Comparison of ENCODE assay signal across 1 cellular context in the genomic region with DNA sequence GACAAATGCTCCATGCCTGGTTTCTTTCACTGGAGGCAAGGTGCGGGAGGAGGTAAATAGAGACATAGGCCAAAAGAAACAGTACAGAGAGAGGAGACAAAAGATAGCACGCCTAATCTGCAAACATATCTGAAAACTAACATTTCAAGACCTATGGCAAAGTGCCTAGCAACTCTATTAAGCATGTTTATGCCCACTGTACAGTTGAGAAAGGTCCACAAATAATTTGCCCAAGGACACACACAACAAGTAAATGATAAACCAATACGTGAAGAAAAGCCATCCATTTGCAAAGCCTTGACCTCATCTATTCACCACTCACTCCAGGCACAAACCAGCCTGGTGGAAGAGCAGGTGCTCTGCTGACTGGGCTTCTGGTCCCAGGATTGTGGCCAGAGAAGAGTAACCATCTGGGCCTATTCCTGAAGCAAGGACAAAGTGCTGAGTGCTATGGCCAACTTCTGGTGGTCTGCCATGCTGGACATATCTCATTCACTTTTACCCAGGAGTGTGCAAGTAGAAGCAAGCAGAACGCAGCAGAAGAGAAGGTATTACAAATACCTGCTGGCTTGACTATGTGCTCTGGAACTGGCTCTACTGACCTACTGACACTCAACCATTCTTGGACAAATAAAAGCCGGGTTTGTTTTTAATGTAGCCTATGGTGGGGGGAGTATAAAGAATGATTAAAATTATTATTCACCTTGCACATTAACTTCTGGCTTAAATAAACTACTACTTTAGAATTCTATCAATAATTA.
TF ChIP-seq lines count a peak whose summit lies in the region.

No MANE protein-coding gene starts in this region.

TF ChIP-seq in HepG2, 621 proteins besides CTCF, POLR2A, EP300 and RAD21 (continued from another document and continues in another):
- TF ChIP-seq, protein P1, sequence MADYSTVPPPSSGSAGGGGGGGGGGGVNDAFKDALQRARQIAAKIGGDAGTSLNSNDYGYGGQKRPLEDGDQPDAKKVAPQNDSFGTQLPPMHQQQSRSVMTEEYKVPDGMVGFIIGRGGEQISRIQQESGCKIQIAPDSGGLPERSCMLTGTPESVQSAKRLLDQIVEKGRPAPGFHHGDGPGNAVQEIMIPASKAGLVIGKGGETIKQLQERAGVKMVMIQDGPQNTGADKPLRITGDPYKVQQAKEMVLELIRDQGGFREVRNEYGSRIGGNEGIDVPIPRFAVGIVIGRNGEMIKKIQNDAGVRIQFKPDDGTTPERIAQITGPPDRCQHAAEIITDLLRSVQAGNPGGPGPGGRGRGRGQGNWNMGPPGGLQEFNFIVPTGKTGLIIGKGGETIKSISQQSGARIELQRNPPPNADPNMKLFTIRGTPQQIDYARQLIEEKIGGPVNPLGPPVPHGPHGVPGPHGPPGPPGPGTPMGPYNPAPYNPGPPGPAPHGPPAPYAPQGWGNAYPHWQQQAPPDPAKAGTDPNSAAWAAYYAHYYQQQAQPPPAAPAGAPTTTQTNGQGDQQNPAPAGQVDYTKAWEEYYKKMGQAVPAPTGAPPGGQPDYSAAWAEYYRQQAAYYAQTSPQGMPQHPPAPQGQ (CRISPR knock-in tag; IDR thresholded peaks at IDR 0.05; ENCODE audit: borderline replicate concordance), result no peak
- TF ChIP-seq ATM (IDR thresholded peaks at IDR 0.05; ENCODE audit: borderline replicate concordance) (no peak), SOX5 (CRISPR knock-in tag; IDR thresholded peaks at IDR 0.05; ENCODE audit: borderline replicate concordance) (peak; percentile 22; the same call in 1 of the 2 replicates), ZFP36L1 (CRISPR knock-in tag; IDR thresholded peaks at IDR 0.05) (0 out of 2 replicates have a peak, but pooled peaks have one; percentile 28), BCL6 (CRISPR knock-in tag; IDR thresholded peaks at IDR 0.05) (peak; percentile 56; the same call in 1 of the 2 replicates), ZNF557 (CRISPR knock-in tag; IDR thresholded peaks at IDR 0.05) (no peak), NKX3-1 (CRISPR knock-in tag; IDR thresholded peaks at IDR 0.05) (no peak), ZNF83 (CRISPR knock-in tag; IDR thresholded peaks at IDR 0.05; ENCODE audit: borderline replicate concordance) (no peak), NR2F6 (IDR thresholded peaks at IDR 0.05) (peak; percentile 28; the same call in 1 of the 2 replicates), NR2F6 (CRISPR knock-in tag; IDR thresholded peaks at IDR 0.05) (0 out of 2 replicates have a peak, but pooled peaks have one; percentile 30), ZBTB1 (CRISPR knock-in tag; IDR thresholded peaks at IDR 0.05; ENCODE audit: borderline replicate concordance) (no peak), FOXM1 (CRISPR knock-in tag; IDR thresholded peaks at IDR 0.05) (no peak), FOXA3 (CRISPR knock-in tag; IDR thresholded peaks at IDR 0.05) (peak; percentile 41; the same call in 1 of the 2 replicates)
- TF ChIP-seq, protein P2, sequence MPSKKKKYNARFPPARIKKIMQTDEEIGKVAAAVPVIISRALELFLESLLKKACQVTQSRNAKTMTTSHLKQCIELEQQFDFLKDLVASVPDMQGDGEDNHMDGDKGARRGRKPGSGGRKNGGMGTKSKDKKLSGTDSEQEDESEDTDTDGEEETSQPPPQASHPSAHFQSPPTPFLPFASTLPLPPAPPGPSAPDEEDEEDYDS (CRISPR knock-in tag; IDR thresholded peaks at IDR 0.05), result 0 out of 2 replicates have a peak, but pooled peaks have one; percentile 11
- TF ChIP-seq, protein P3, sequence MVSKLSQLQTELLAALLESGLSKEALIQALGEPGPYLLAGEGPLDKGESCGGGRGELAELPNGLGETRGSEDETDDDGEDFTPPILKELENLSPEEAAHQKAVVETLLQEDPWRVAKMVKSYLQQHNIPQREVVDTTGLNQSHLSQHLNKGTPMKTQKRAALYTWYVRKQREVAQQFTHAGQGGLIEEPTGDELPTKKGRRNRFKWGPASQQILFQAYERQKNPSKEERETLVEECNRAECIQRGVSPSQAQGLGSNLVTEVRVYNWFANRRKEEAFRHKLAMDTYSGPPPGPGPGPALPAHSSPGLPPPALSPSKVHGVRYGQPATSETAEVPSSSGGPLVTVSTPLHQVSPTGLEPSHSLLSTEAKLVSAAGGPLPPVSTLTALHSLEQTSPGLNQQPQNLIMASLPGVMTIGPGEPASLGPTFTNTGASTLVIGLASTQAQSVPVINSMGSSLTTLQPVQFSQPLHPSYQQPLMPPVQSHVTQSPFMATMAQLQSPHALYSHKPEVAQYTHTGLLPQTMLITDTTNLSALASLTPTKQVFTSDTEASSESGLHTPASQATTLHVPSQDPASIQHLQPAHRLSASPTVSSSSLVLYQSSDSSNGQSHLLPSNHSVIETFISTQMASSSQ (IDR thresholded peaks at IDR 0.05; ENCODE audit: low read depth), result peak; percentile 51; the same call in 1 of the 2 replicates
- TF ChIP-seq, protein P3 (CRISPR knock-in tag; IDR thresholded peaks at IDR 0.05; ENCODE audit: borderline replicate concordance), result peak; percentile 64; the same call in 1 of the 2 replicates
- TF ChIP-seq, protein P4, sequence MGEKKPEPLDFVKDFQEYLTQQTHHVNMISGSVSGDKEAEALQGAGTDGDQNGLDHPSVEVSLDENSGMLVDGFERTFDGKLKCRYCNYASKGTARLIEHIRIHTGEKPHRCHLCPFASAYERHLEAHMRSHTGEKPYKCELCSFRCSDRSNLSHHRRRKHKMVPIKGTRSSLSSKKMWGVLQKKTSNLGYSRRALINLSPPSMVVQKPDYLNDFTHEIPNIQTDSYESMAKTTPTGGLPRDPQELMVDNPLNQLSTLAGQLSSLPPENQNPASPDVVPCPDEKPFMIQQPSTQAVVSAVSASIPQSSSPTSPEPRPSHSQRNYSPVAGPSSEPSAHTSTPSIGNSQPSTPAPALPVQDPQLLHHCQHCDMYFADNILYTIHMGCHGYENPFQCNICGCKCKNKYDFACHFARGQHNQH (CRISPR knock-in tag; IDR thresholded peaks at IDR 0.05), result no peak
- TF ChIP-seq, protein P5, sequence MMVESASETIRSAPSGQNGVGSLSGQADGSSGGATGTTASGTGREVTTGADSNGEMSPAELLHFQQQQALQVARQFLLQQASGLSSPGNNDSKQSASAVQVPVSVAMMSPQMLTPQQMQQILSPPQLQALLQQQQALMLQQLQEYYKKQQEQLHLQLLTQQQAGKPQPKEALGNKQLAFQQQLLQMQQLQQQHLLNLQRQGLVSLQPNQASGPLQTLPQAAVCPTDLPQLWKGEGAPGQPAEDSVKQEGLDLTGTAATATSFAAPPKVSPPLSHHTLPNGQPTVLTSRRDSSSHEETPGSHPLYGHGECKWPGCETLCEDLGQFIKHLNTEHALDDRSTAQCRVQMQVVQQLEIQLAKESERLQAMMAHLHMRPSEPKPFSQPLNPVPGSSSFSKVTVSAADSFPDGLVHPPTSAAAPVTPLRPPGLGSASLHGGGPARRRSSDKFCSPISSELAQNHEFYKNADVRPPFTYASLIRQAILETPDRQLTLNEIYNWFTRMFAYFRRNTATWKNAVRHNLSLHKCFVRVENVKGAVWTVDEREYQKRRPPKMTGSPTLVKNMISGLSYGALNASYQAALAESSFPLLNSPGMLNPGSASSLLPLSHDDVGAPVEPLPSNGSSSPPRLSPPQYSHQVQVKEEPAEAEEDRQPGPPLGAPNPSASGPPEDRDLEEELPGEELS (CRISPR knock-in tag; IDR thresholded peaks at IDR 0.05), result peak; percentile 62
- TF ChIP-seq, protein P6, sequence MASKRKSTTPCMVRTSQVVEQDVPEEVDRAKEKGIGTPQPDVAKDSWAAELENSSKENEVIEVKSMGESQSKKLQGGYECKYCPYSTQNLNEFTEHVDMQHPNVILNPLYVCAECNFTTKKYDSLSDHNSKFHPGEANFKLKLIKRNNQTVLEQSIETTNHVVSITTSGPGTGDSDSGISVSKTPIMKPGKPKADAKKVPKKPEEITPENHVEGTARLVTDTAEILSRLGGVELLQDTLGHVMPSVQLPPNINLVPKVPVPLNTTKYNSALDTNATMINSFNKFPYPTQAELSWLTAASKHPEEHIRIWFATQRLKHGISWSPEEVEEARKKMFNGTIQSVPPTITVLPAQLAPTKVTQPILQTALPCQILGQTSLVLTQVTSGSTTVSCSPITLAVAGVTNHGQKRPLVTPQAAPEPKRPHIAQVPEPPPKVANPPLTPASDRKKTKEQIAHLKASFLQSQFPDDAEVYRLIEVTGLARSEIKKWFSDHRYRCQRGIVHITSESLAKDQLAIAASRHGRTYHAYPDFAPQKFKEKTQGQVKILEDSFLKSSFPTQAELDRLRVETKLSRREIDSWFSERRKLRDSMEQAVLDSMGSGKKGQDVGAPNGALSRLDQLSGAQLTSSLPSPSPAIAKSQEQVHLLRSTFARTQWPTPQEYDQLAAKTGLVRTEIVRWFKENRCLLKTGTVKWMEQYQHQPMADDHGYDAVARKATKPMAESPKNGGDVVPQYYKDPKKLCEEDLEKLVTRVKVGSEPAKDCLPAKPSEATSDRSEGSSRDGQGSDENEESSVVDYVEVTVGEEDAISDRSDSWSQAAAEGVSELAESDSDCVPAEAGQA (IDR thresholded peaks at IDR 0.05; ENCODE audit: low read depth), result no peak
- TF ChIP-seq, protein P6 (CRISPR knock-in tag; IDR thresholded peaks at IDR 0.05; ENCODE audit: borderline replicate concordance), result no peak
- TF ChIP-seq, protein P7, sequence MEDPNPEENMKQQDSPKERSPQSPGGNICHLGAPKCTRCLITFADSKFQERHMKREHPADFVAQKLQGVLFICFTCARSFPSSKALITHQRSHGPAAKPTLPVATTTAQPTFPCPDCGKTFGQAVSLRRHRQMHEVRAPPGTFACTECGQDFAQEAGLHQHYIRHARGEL (CRISPR knock-in tag; IDR thresholded peaks at IDR 0.05), result no peak
- TF ChIP-seq, protein P8, sequence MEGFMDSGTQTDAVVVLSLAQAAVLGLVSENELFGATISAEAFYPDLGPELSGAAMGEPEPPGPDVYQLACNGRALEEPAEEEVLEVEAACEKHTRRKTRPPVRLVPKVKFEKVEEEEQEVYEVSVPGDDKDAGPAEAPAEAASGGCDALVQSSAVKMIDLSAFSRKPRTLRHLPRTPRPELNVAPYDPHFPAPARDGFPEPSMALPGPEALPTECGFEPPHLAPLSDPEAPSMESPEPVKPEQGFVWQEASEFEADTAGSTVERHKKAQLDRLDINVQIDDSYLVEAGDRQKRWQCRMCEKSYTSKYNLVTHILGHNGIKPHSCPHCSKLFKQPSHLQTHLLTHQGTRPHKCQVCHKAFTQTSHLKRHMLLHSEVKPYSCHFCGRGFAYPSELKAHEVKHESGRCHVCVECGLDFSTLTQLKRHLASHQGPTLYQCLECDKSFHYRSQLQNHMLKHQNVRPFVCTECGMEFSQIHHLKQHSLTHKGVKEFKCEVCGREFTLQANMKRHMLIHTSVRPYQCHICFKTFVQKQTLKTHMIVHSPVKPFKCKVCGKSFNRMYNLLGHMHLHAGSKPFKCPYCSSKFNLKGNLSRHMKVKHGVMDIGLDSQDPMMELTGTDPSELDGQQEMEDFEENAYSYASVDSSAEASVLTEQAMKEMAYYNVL (CRISPR knock-in tag; IDR thresholded peaks at IDR 0.05; ENCODE audit: borderline replicate concordance), result peak; percentile 34; the same call in 1 of the 2 replicates
- TF ChIP-seq, protein P9, sequence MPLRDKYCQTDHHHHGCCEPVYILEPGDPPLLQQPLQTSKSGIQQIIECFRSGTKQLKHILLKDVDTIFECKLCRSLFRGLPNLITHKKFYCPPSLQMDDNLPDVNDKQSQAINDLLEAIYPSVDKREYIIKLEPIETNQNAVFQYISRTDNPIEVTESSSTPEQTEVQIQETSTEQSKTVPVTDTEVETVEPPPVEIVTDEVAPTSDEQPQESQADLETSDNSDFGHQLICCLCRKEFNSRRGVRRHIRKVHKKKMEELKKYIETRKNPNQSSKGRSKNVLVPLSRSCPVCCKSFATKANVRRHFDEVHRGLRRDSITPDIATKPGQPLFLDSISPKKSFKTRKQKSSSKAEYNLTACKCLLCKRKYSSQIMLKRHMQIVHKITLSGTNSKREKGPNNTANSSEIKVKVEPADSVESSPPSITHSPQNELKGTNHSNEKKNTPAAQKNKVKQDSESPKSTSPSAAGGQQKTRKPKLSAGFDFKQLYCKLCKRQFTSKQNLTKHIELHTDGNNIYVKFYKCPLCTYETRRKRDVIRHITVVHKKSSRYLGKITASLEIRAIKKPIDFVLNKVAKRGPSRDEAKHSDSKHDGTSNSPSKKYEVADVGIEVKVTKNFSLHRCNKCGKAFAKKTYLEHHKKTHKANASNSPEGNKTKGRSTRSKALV (CRISPR knock-in tag; IDR thresholded peaks at IDR 0.05), result no peak
- TF ChIP-seq, protein P10, sequence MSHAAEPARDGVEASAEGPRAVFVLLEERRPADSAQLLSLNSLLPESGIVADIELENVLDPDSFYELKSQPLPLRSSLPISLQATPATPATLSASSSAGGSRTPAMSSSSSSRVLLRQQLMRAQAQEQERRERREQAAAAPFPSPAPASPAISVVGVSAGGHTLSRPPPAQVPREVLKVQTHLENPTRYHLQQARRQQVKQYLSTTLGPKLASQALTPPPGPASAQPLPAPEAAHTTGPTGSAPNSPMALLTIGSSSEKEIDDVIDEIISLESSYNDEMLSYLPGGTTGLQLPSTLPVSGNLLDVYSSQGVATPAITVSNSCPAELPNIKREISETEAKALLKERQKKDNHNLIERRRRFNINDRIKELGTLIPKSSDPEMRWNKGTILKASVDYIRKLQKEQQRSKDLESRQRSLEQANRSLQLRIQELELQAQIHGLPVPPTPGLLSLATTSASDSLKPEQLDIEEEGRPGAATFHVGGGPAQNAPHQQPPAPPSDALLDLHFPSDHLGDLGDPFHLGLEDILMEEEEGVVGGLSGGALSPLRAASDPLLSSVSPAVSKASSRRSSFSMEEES (CRISPR knock-in tag; IDR thresholded peaks at IDR 0.05), result no peak
